In genomic region chr2:206881708-206882335, GRCh38 we compare ENCODE assay signal across 18 cellular contexts. TPM values are rescaled to one million over a fixed set of nuclear protein-coding genes. Genes with fewer than 3 reads are reported as not detected.
"Had no signal": no experiment of that assay in that cellular context is flagged by ENCODE, and none has a peak within 500 bp of the region (broad histone marks: within the 10 kb centered on the region; RNA-seq: fewer than 3 reads in every experiment).

No MANE protein-coding gene starts in this region.

- ATAC-seq: activated CD4-positive, alpha-beta T cell treated with anti-CD3 and anti-CD28 coated beads for 36 hours; activated CD8-positive, alpha-beta T cell treated with anti-CD3 and anti-CD28 coated beads for 36 hours; activated T-cell treated with anti-CD3 and anti-CD28 coated beads, Interleukin-2, amount 50 U/mL, for 4 hours; body of pancreas; T-helper 17 cell had no signal

- H3K4me3 Mint-ChIP-seq: activated CD4-positive, alpha-beta T cell treated with anti-CD3 and anti-CD28 coated beads for 36 hours; activated CD8-positive, alpha-beta T cell treated with anti-CD3 and anti-CD28 coated beads for 36 hours; activated naive CD8-positive, alpha-beta T cell; activated T-cell treated with anti-CD3 and anti-CD28 coated beads, Interleukin-2, amount 50 U/mL, for 4 hours; immature natural killer cell; naive B cell; T-helper 17 cell had no signal

- DNase-seq: activated CD4-positive, alpha-beta T cell treated with anti-CD3 and anti-CD28 coated beads for 36 hours; activated CD8-positive, alpha-beta T cell treated with anti-CD3 and anti-CD28 coated beads for 36 hours; activated gamma-delta T cell; activated T-cell treated with anti-CD3 and anti-CD28 coated beads, Interleukin-2, amount 50 U/mL, for 4 hours; amygdala; body of pancreas; cortex of kidney; effector CD4-positive, alpha-beta T cell; immature natural killer cell; mammary epithelial cell; naive B cell; stimulated activated CD4-positive, alpha-beta T cell treated with anti-CD3 and anti-CD28 coated beads, Interleukin-15, amount 100 ng/mL, for 24 hours; stimulated activated CD4-positive, alpha-beta T cell treated with anti-CD3 and anti-CD28 coated beads, Interleukin-4, amount 100 ng/mL, for 1 hour; stimulated activated naive CD4-positive, alpha-beta T cell; T-helper 17 cell; transverse colon; WERI-Rb-1 had no signal

- H3K9me3 Mint-ChIP-seq: activated CD8-positive, alpha-beta T cell treated with anti-CD3 and anti-CD28 coated beads for 36 hours; activated T-cell treated with anti-CD3 and anti-CD28 coated beads, Interleukin-2, amount 50 U/mL, for 4 hours; immature natural killer cell; naive B cell had no signal

- H3K4me1 Mint-ChIP-seq: activated CD4-positive, alpha-beta T cell treated with anti-CD3 and anti-CD28 coated beads for 36 hours; immature natural killer cell had no signal

- H3K27me3 Mint-ChIP-seq: activated CD4-positive, alpha-beta T cell treated with anti-CD3 and anti-CD28 coated beads for 36 hours; activated CD8-positive, alpha-beta T cell treated with anti-CD3 and anti-CD28 coated beads for 36 hours; activated naive CD8-positive, alpha-beta T cell; naive B cell; T-helper 17 cell had no signal

- H3K27ac Mint-ChIP-seq: activated CD4-positive, alpha-beta T cell treated with anti-CD3 and anti-CD28 coated beads for 36 hours; activated CD8-positive, alpha-beta T cell treated with anti-CD3 and anti-CD28 coated beads for 36 hours; activated naive CD8-positive, alpha-beta T cell; immature natural killer cell; naive B cell; T-helper 17 cell had no signal

RNA-seq across cellular contexts. Expression of gene CPO, which starts 57.5 kb away (rescaled TPM):
- total RNA-seq: activated CD4-positive, alpha-beta T cell treated with anti-CD3 and anti-CD28 coated beads for 36 hours; activated CD8-positive, alpha-beta T cell treated with anti-CD3 and anti-CD28 coated beads for 36 hours; activated T-cell treated with anti-CD3 and anti-CD28 coated beads, Interleukin-2, amount 50 U/mL, for 4 hours; body of pancreas; mammary epithelial cell; transverse colon had no signal
